ENCODE assay signal across 12 cellular contexts in genomic region chr3:154616298-154616697, GRCh38.
"Had no signal": no experiment of that assay in that cellular context is flagged by ENCODE, and none has a peak within 500 bp of the region (broad histone marks: within the 10 kb centered on the region; RNA-seq: fewer than 3 reads in every experiment).

No MANE protein-coding gene starts in this region.

- H3K36me3 ChIP-seq: ascending aorta, esophagus muscularis mucosa, heart left ventricle, lower lobe of right lung, thoracic aorta had no signal

- H3K27me3 ChIP-seq: ascending aorta, esophagus muscularis mucosa, heart left ventricle had no signal

- DNase-seq: activated CD4-positive, alpha-beta T cell treated with anti-CD3 and anti-CD28 coated beads, Interleukin-2, amount 50 U/mL, for 4 hours; dorsolateral prefrontal cortex; heart left ventricle; lower lobe of right lung; naive thymus-derived CD4-positive, alpha-beta T cell; retina; stimulated activated CD4-positive, alpha-beta T cell treated with anti-CD3 and anti-CD28 coated beads, Interleukin-4, amount 100 ng/mL, for 4 hours; stimulated activated naive CD8-positive, alpha-beta T cell treated with anti-CD3 and anti-CD28 coated beads, Interleukin-15, amount 100 ng/mL, for 72 hours had no signal

- H3K4me3 ChIP-seq: ascending aorta, dorsolateral prefrontal cortex, esophagus muscularis mucosa, heart left ventricle, lower lobe of right lung, thoracic aorta had no signal

- ATAC-seq: activated CD4-positive, CD25-positive, alpha-beta regulatory T cell treated with anti-CD3 and anti-CD28 coated beads, Interleukin-2, amount 50 U/mL, for 24 hours; heart left ventricle; lower lobe of right lung; naive thymus-derived CD4-positive, alpha-beta T cell; stimulated activated naive CD8-positive, alpha-beta T cell treated with anti-CD3 and anti-CD28 coated beads, Interleukin-15, amount 100 ng/mL, for 72 hours had no signal
